Comparison of ENCODE assay signal across 2 cellular contexts in the genomic region with DNA sequence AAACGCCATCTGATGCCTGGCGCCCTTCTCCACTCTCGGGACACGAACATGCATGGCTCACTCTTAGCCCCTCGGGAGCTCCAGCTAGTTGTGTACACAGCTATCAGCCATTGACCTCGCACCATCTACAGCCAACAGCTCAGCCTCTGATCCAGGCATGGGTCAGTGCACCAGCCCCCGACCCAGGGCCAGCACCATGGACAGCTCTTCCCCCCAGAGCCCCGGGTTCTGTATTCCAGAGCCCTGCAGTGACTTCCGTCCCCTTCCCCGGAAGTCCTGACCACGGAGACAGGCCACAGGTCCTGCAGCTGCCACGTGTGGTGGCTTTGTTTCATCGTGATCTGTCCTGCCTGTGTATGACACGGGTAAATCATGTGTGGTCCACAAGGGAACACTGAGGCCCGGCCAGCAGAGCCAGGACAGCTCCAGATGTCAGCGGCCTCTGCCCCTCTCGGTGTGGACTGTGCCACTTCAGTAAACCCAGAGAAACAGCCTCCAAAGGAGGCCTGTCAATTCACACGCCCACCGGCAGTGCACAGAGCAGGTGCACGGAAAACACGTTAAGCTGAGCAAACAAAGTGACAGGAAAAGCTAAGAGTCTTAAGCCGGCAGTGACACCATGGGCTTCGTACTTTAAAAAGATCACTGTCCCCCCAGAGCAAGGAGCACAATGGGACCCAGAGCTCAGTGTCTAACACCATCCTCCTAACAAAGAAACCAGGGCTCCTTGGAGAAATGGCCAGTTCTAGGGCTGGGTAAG.
TF ChIP-seq lines count a peak whose summit lies in the region.

No MANE protein-coding gene starts in this region.

TF ChIP-seq in HEK293, 187 proteins besides CTCF, POLR2A, EP300 and RAD21:
- peak; percentile 98 for TF ChIP-seq REST (tag by site-specific recombination; IDR thresholded peaks at IDR 0.05)
- no peak; the same call in 1 of the 2 replicates for TF ChIP-seq ZBTB20 (tag by site-specific recombination; IDR thresholded peaks at IDR 0.05)
TF ChIP-seq in HEK293: peak in this region for 1.

TF ChIP-seq in HepG2, 621 proteins besides CTCF, POLR2A, EP300 and RAD21 (continues in another document):
- TF ChIP-seq CENPT (CRISPR knock-in tag; IDR thresholded peaks at IDR 0.05; ENCODE audit: low read depth) (no peak), TARDBP (CRISPR knock-in tag; IDR thresholded peaks at IDR 0.05) (no peak), BATF2 (CRISPR knock-in tag; IDR thresholded peaks at IDR 0.05) (no peak), SRSF9 (IDR thresholded peaks at IDR 0.05; ENCODE audit: borderline replicate concordance, insufficient read depth, low read depth, low read length, poor library complexity, severe bottlenecking) (no peak), DDIT3 (CRISPR knock-in tag; IDR thresholded peaks at IDR 0.05) (no peak), REST (IDR thresholded peaks at IDR 0.05; ENCODE audit: borderline replicate concordance in 1 of 2, low read depth in 1 of 2, low read length in 2 of 2) (peak in 1 of 2 experiments; percentile 98), ZFP36L1 (CRISPR knock-in tag; IDR thresholded peaks at IDR 0.05) (no peak), MED8 (CRISPR knock-in tag; IDR thresholded peaks at IDR 0.05; ENCODE audit: insufficient replicate concordance) (no peak), HINFP (CRISPR knock-in tag; IDR thresholded peaks at IDR 0.05; ENCODE audit: low read depth) (no peak), ZNF777 (CRISPR knock-in tag; IDR thresholded peaks at IDR 0.05) (no peak), KLF12 (CRISPR knock-in tag; IDR thresholded peaks at IDR 0.05; ENCODE audit: borderline replicate concordance) (no peak), ZNF264 (CRISPR knock-in tag; IDR thresholded peaks at IDR 0.05) (no peak), TSC22D2 (CRISPR knock-in tag; IDR thresholded peaks at IDR 0.05; ENCODE audit: borderline replicate concordance) (peak; percentile 77; the same call in 1 of the 2 replicates), PAXIP1 (CRISPR knock-in tag; conservative IDR thresholded peaks at IDR 0.05) (no peak), JUNB (CRISPR knock-in tag; IDR thresholded peaks at IDR 0.05; ENCODE audit: borderline replicate concordance) (no peak), FOSL1 (CRISPR knock-in tag; IDR thresholded peaks at IDR 0.05; ENCODE audit: borderline replicate concordance) (no peak), YEATS2 (CRISPR knock-in tag; IDR thresholded peaks at IDR 0.05; ENCODE audit: borderline replicate concordance) (no peak), ZKSCAN5 (CRISPR knock-in tag; IDR thresholded peaks at IDR 0.05) (no peak), ZNF607 (CRISPR knock-in tag; IDR thresholded peaks at IDR 0.05; ENCODE audit: borderline replicate concordance) (0 out of 2 replicates have a peak, but pooled peaks have one; percentile 35), NFATC3 (CRISPR knock-in tag; IDR thresholded peaks at IDR 0.05) (no peak), PRMT3 (CRISPR knock-in tag; IDR thresholded peaks at IDR 0.05; ENCODE audit: borderline replicate concordance, low read depth) (no peak), ZNF556 (CRISPR knock-in tag; IDR thresholded peaks at IDR 0.05; ENCODE audit: borderline replicate concordance) (no peak), ZBTB25 (CRISPR knock-in tag; IDR thresholded peaks at IDR 0.05) (no peak), U2AF1 (optimal IDR thresholded peaks at IDR 0.05; ENCODE audit: low read depth, low read length) (no peak), GLI4 (CRISPR knock-in tag; IDR thresholded peaks at IDR 0.05; ENCODE audit: borderline replicate concordance) (no peak), ZNF652 (CRISPR knock-in tag; IDR thresholded peaks at IDR 0.05; ENCODE audit: borderline replicate concordance, low read depth) (no peak), ZC3H4 (CRISPR knock-in tag; IDR thresholded peaks at IDR 0.05; ENCODE audit: borderline replicate concordance) (no peak), ZNF768 (CRISPR knock-in tag; IDR thresholded peaks at IDR 0.05) (no peak), NFE2L2 (IDR thresholded peaks at IDR 0.05; ENCODE audit: low read length) (no peak), ZNF574 (CRISPR knock-in tag; IDR thresholded peaks at IDR 0.05) (no peak), PREB (CRISPR knock-in tag; IDR thresholded peaks at IDR 0.05) (no peak), ZFP1 (CRISPR knock-in tag; IDR thresholded peaks at IDR 0.05) (no peak), PATZ1 (CRISPR knock-in tag; IDR thresholded peaks at IDR 0.05) (0 out of 2 replicates have a peak, but pooled peaks have one; percentile 21), CBX2 (IDR thresholded peaks at IDR 0.05; ENCODE audit: low read depth, low read length) (no peak), CBX2 (CRISPR knock-in tag; IDR thresholded peaks at IDR 0.05; ENCODE audit: low read depth) (no peak), ARNTL (CRISPR knock-in tag; IDR thresholded peaks at IDR 0.05) (no peak)
- TF ChIP-seq, protein P1, sequence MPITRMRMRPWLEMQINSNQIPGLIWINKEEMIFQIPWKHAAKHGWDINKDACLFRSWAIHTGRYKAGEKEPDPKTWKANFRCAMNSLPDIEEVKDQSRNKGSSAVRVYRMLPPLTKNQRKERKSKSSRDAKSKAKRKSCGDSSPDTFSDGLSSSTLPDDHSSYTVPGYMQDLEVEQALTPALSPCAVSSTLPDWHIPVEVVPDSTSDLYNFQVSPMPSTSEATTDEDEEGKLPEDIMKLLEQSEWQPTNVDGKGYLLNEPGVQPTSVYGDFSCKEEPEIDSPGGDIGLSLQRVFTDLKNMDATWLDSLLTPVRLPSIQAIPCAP (CRISPR knock-in tag; IDR thresholded peaks at IDR 0.05; ENCODE audit: low read depth), result no peak
